Comparison of ENCODE assay signal across 25 cellular contexts in genomic region chr2:233072838-233073237, GRCh38. TPM values are rescaled to one million over a fixed set of nuclear protein-coding genes. Genes with fewer than 3 reads are reported as not detected.
DNase-seq lines count a peak whose midpoint lies in the region; ATAC-seq, FAIRE-seq and TF ChIP-seq lines count a peak whose summit lies in the region.
"Had no signal": no experiment of that assay in that cellular context is flagged by ENCODE, and none has a peak within 500 bp of the region (broad histone marks: within the 10 kb centered on the region; RNA-seq: fewer than 3 reads in every experiment).

No MANE protein-coding gene starts in this region.

- H3K4me3 ChIP-seq in BLaER1 treated with 17β-estradiol and CSF1 and Interleukin-3, amounts not matched to agents 10 nM and 100 nM: no peak overlapping the region
- H3K4me3 ChIP-seq: SK-N-MC, upper lobe of left lung had no signal

- H4K20me1 ChIP-seq in BLaER1 treated with 17β-estradiol and CSF1 and Interleukin-3, amounts not matched to agents 10 nM and 100 nM: peaks cover 21 to 75% (median 43%) of the 10 kb centered on the region in 11 experiments; a peak in 18 of 22 replicates

- H3K9me3 Mint-ChIP-seq in activated CD8-positive, alpha-beta memory T cell treated with anti-CD3 and anti-CD28 coated beads, Interleukin-2, amount 10 ng/mL, durations not matched to agents 7 days and 5 days (ENCODE audit: low read depth): peaks cover 4% of the 10 kb centered on the region
- peaks cover 0 to 5% (median 2%) of the 10 kb centered on the region in 9 donors for H3K9me3 Mint-ChIP-seq in naive thymus-derived CD8-positive, alpha-beta T cell

- H3K27ac ChIP-seq in BLaER1 treated with 17β-estradiol and CSF1 and Interleukin-3, amounts not matched to agents 10 nM and 100 nM: peak overlapping the region in 7 of 11 experiments; percentile 2 to 36 (median 18); a peak in 9 of 22 replicates
- H3K27ac ChIP-seq: SK-N-MC had no signal

- peaks cover 35% of the 10 kb centered on the region for H3K4me1 Mint-ChIP-seq in activated CD8-positive, alpha-beta memory T cell treated with anti-CD3 and anti-CD28 coated beads, Interleukin-2, amount 10 ng/mL, durations not matched to agents 7 days and 5 days
- peaks cover 14 to 48% (median 35%) of the 10 kb centered on the region in 4 donors for H3K4me1 Mint-ChIP-seq in naive thymus-derived CD8-positive, alpha-beta T cell

- TF ChIP-seq POLR2A in GM12891 (IDR thresholded peaks at IDR 0.05; ENCODE audit: low read depth, low read length): no peak

- H3K4me1 ChIP-seq in BLaER1 treated with 17β-estradiol and CSF1 and Interleukin-3, amounts not matched to agents 10 nM and 100 nM: peaks cover 67 to 87% (median 75%) of the 10 kb centered on the region in 10 experiments

- no peak for ATAC-seq in activated CD8-positive, alpha-beta memory T cell treated with anti-CD3 and anti-CD28 coated beads, Interleukin-2, amount 10 ng/mL, durations not matched to agents 7 days and 5 days
- ATAC-seq in naive thymus-derived CD8-positive, alpha-beta T cell: no peak
- no peak for ATAC-seq in HG03565 (IDR thresholded peaks at IDR 0.05; ENCODE audit: unreplicated experiment)
- ATAC-seq: Panc1 had no signal

- POLR2A ChIA-PET in naive thymus-derived CD8-positive, alpha-beta T cell (lab: Charles Lee): interaction anchor here (0.6 to 2.6 kb wide), 2 partner anchors 9 to 1969 kb away, joined by 3 to 11 read pairs; no protein-coding TSS in a partner anchor

- CTCF ChIA-PET in activated CD8-positive, alpha-beta memory T cell treated with anti-CD3 and anti-CD28 coated beads, Interleukin-2, amount 10 ng/mL, durations not matched to agents 7 days and 5 days (lab: Charles Lee): interaction anchor here (1.6 kb wide), 2 partner anchors 12 to 14 kb away, joined by 3 to 5 read pairs; partner anchors contain the start of gene INPP5D

- H3K4me3 Mint-ChIP-seq in activated CD8-positive, alpha-beta memory T cell treated with anti-CD3 and anti-CD28 coated beads, Interleukin-2, amount 10 ng/mL, durations not matched to agents 7 days and 5 days: no peak overlapping the region
- peak overlapping the region in 1 of 10 donors; percentile 20 for H3K4me3 Mint-ChIP-seq in naive thymus-derived CD8-positive, alpha-beta T cell
- H3K4me3 Mint-ChIP-seq: HFFc6 had no signal

- peak; percentile 78 for FAIRE-seq in GM12891 (lab: Jason Lieb, UNC)

- H3K4me2 ChIP-seq in BLaER1 treated with 17β-estradiol and CSF1 and Interleukin-3, amounts not matched to agents 10 nM and 100 nM: peak overlapping the region in 9 of 11 experiments; percentile 2 to 91 (median 48); a peak in 12 of 22 replicates

- H3K27me3 Mint-ChIP-seq in activated CD8-positive, alpha-beta memory T cell treated with anti-CD3 and anti-CD28 coated beads, Interleukin-2, amount 10 ng/mL, durations not matched to agents 7 days and 5 days: no peaks in the 10 kb centered on the region
- no peaks in the 10 kb centered on the region for H3K27me3 Mint-ChIP-seq in naive thymus-derived CD8-positive, alpha-beta T cell

- peak overlapping the region; percentile 12 for H3K27ac Mint-ChIP-seq in activated CD8-positive, alpha-beta memory T cell treated with anti-CD3 and anti-CD28 coated beads, Interleukin-2, amount 10 ng/mL, durations not matched to agents 7 days and 5 days
- H3K27ac Mint-ChIP-seq in naive thymus-derived CD8-positive, alpha-beta T cell: peak overlapping the region in 6 of 10 donors; percentile 34 to 76 (median 59)
- H3K27ac Mint-ChIP-seq: HFFc6 had no signal

- DNase-seq in GM12891 (ENCODE audit: insufficient read length, low spot score) (no peak), epidermal melanocyte (ENCODE audit: insufficient read length, low spot score) (no peak), GOT3 (lab: John Stamatoyannopoulos, UW) (no peak), DMS53 treated with DMSO at 0.1 percent for 48 hours (lab: John Stamatoyannopoulos, UW; ENCODE audit: unreplicated experiment) (no peak)
- peak; percentile 35 for DNase-seq in activated CD8-positive, alpha-beta memory T cell treated with anti-CD3 and anti-CD28 coated beads, Interleukin-2, amount 10 ng/mL, durations not matched to agents 7 days and 5 days
- no peak for DNase-seq in naive thymus-derived CD8-positive, alpha-beta T cell
- DNase-seq: activated CD4-positive, CD25-positive, alpha-beta regulatory T cell treated with anti-CD3 and anti-CD28 coated beads, Interleukin-2, amount 50 U/mL, for 72 hours; activated naive CD4-positive, alpha-beta T cell treated with anti-CD3 and anti-CD28 coated beads, Interleukin-2, amount 50 U/mL, for 16 hours; Calu3; foreskin fibroblast; HFFc6; hippocampal formation; kidney glomerular epithelial cell; NCI-H1105; NCI-H526 treated with DMSO at 0.1 percent for 48 hours; retina; stimulated activated naive CD4-positive, alpha-beta T cell treated with Interleukin-2 at 50 U/mL for 16 hours; T1000; upper lobe of left lung had no signal

- H3K36me3 ChIP-seq in BLaER1 treated with 17β-estradiol and CSF1 and Interleukin-3, amounts not matched to agents 10 nM and 100 nM: peaks cover 35 to 79% (median 62%) of the 10 kb centered on the region in 11 experiments
- H3K36me3 ChIP-seq: upper lobe of left lung had no signal

- peak overlapping the region in 1 of 11 experiments; percentile 7; a peak in 1 of 22 replicates for H3K9ac ChIP-seq in BLaER1 treated with 17β-estradiol and CSF1 and Interleukin-3, amounts not matched to agents 10 nM and 100 nM

- peaks cover 0 to 22% (median 20%) of the 10 kb centered on the region in 11 experiments; a peak in 19 of 22 replicates for H3K9me3 ChIP-seq in BLaER1 treated with 17β-estradiol and CSF1 and Interleukin-3, amounts not matched to agents 10 nM and 100 nM (replicated peaks in 1 of 11)

- H3K36me3 Mint-ChIP-seq in activated CD8-positive, alpha-beta memory T cell treated with anti-CD3 and anti-CD28 coated beads, Interleukin-2, amount 10 ng/mL, durations not matched to agents 7 days and 5 days: peaks cover 52% of the 10 kb centered on the region
- peaks cover 7 to 36% (median 20%) of the 10 kb centered on the region in 3 donors for H3K36me3 Mint-ChIP-seq in naive thymus-derived CD8-positive, alpha-beta T cell

- H3K27me3 ChIP-seq in BLaER1 treated with 17β-estradiol and CSF1 and Interleukin-3, amounts not matched to agents 10 nM and 100 nM: no peaks in the 10 kb centered on the region
- H3K27me3 ChIP-seq: upper lobe of left lung had no signal

TF ChIP-seq in GM12891, 5 proteins besides CTCF, POLR2A, EP300 and RAD21:
- no peak for TF ChIP-seq PAX5 (IDR thresholded peaks at IDR 0.05; ENCODE audit: insufficient read depth, low read length, severe bottlenecking)
- TF ChIP-seq POU2F2 (IDR thresholded peaks at IDR 0.05; ENCODE audit: low read depth, low read length): no peak
- no peak for TF ChIP-seq SPI1 (IDR thresholded peaks at IDR 0.05; ENCODE audit: low read depth, low read length)
- no peak for TF ChIP-seq TAF1 (IDR thresholded peaks at IDR 0.05; ENCODE audit: low read depth, low read length)
- TF ChIP-seq POLR2AphosphoS5 (IDR thresholded peaks at IDR 0.05; ENCODE audit: low read depth, low read length): no peak

RNA-seq across cellular contexts. Expression of gene INPP5D, which starts 12.7 kb away (rescaled TPM):
- polyA plus RNA-seq in GM12891 (2012; ENCODE audit: low read depth, missing spikeins): 62.2 TPM
- 100 to 1,000 TPM; 140 to 152 TPM for total RNA-seq in activated CD8-positive, alpha-beta memory T cell treated with anti-CD3 and anti-CD28 coated beads, Interleukin-2, amount 10 ng/mL, durations not matched to agents 7 days and 5 days
- total RNA-seq in naive thymus-derived CD8-positive, alpha-beta T cell: 100 to 1,000 TPM; 123 to 124 TPM
- 10 to 100 TPM; 36.4 to 88.3 (median 44.7) TPM for polyA plus RNA-seq in naive thymus-derived CD8-positive, alpha-beta T cell
- total RNA-seq: Calu3 had no signal

RNA-seq across cellular contexts. Expression of gene NEU2, which starts 40.4 kb away (rescaled TPM):
- not detected for polyA plus RNA-seq in GM12891 (2012; ENCODE audit: low read depth, missing spikeins)
- not detected for total RNA-seq in activated CD8-positive, alpha-beta memory T cell treated with anti-CD3 and anti-CD28 coated beads, Interleukin-2, amount 10 ng/mL, durations not matched to agents 7 days and 5 days
- total RNA-seq in naive thymus-derived CD8-positive, alpha-beta T cell: not detected
- polyA plus RNA-seq in naive thymus-derived CD8-positive, alpha-beta T cell: not detected
- total RNA-seq: Calu3, HFFc6, HT-29, LHCN-M2, upper lobe of left lung had no signal

RNA-seq across cellular contexts. Expression of gene NGEF, which starts 59.8 kb away (rescaled TPM):
- polyA plus RNA-seq in GM12891 (2012; ENCODE audit: low read depth, missing spikeins): 0.44 TPM
- total RNA-seq in activated CD8-positive, alpha-beta memory T cell treated with anti-CD3 and anti-CD28 coated beads, Interleukin-2, amount 10 ng/mL, durations not matched to agents 7 days and 5 days: not detected
- total RNA-seq in naive thymus-derived CD8-positive, alpha-beta T cell: not detected
- not detected for polyA plus RNA-seq in naive thymus-derived CD8-positive, alpha-beta T cell
